24 cellular contexts compared by ENCODE assay signal in genomic region chr19:56750658-56751057, GRCh38.
"Had no signal": no experiment of that assay in that cellular context is flagged by ENCODE, and none has a peak within 500 bp of the region (broad histone marks: within the 10 kb centered on the region; RNA-seq: fewer than 3 reads in every experiment).

No MANE protein-coding gene starts in this region.

- FAIRE-seq: astrocyte, urothelium cell line had no signal

- ATAC-seq: activated CD4-positive, alpha-beta T cell treated with anti-CD3 and anti-CD28 coated beads for 36 hours; activated T-cell treated with anti-CD3 and anti-CD28 coated beads, Interleukin-2, amount 50 U/mL, for 4 hours; heart left ventricle; left colon; mucosa of descending colon; WTC11 had no signal

- H3K27ac ChIP-seq: adrenal gland, breast epithelium, coronary artery, epithelial cell of prostate, heart left ventricle, prostate gland, spleen, tibial artery had no signal

- H3K4me3 ChIP-seq: adrenal gland, breast epithelium, coronary artery, heart left ventricle, mucosa of descending colon, prostate gland, spleen, tibial artery had no signal

- H3K4me1 ChIP-seq: breast epithelium, prostate gland, spleen, tibial artery had no signal

- H3K36me3 ChIP-seq: adrenal gland, breast epithelium, heart left ventricle, prostate gland, spleen, tibial artery had no signal

- H3K9me3 ChIP-seq: adrenal gland, breast epithelium, heart left ventricle, prostate gland, tibial artery had no signal

- H3K27me3 ChIP-seq: adrenal gland, tibial artery had no signal

- DNase-seq: activated CD4-positive, alpha-beta T cell treated with anti-CD3 and anti-CD28 coated beads for 36 hours; activated CD4-positive, alpha-beta T cell treated with anti-CD3 and anti-CD28 coated beads, Interleukin-2, amount 50 U/mL, for 4 hours; activated CD8-positive, alpha-beta memory T cell treated with anti-CD3 and anti-CD28 coated beads, Interleukin-2, amount 50 U/mL, for 48 hours; activated naive CD4-positive, alpha-beta T cell; activated T-cell treated with anti-CD3 and anti-CD28 coated beads, Interleukin-2, amount 50 U/mL, for 4 hours; endodermal cell; heart left ventricle; islet precursor cell; left colon; mesenchymal stem cell; mucosa of descending colon; spleen; stimulated activated CD4-positive, alpha-beta T cell treated with anti-CD3 and anti-CD28 coated beads, Interleukin-4, amount 100 ng/mL, for 1 hour; stimulated activated naive CD4-positive, alpha-beta T cell; T-helper 9 cell; tibial artery had no signal
